In genomic region chr5:144820285-144820684, GRCh38 we compare ENCODE assay signal across 23 cellular contexts.
"Had no signal": no experiment of that assay in that cellular context is flagged by ENCODE, and none has a peak within 500 bp of the region (broad histone marks: within the 10 kb centered on the region; RNA-seq: fewer than 3 reads in every experiment).

No MANE protein-coding gene starts in this region.

- H3K4me1 ChIP-seq: esophagus muscularis mucosa, foreskin keratinocyte, gastroesophageal sphincter, heart right ventricle, left lung, lower lobe of right lung had no signal

- H3K9me3 ChIP-seq: gastroesophageal sphincter, lower lobe of right lung had no signal

- DNase-seq: cerebellar nuclear complex; dermis blood vessel endothelial cell; dorsolateral prefrontal cortex; effector CD4-positive, alpha-beta T cell; effector memory CD4-positive, alpha-beta T cell; foreskin keratinocyte; glutamatergic neuron; head of caudate nucleus; heart right ventricle; hypothalamus; immature natural killer cell; islet precursor cell; kidney; kidney glomerular epithelial cell; left lung; left ventricle myocardium superior; lower lobe of right lung; mesenchymal stem cell had no signal

- ATAC-seq: foreskin keratinocyte, gastroesophageal sphincter, heart right ventricle, left lung, left ventricle myocardium superior, lower lobe of right lung had no signal

- H3K27ac ChIP-seq: coronary artery, dorsolateral prefrontal cortex, esophagus muscularis mucosa, foreskin keratinocyte, gastroesophageal sphincter, heart right ventricle, left lung, lower lobe of right lung had no signal

- FAIRE-seq: endothelial cell of umbilical vein, frontal cortex, kidney had no signal

- H3K36me3 ChIP-seq: esophagus muscularis mucosa, gastroesophageal sphincter, heart right ventricle, left lung, lower lobe of right lung had no signal

- H3K4me3 ChIP-seq: coronary artery, dorsolateral prefrontal cortex, esophagus muscularis mucosa, gastroesophageal sphincter, heart right ventricle, left lung, lower lobe of right lung had no signal

- H3K27me3 ChIP-seq: dorsolateral prefrontal cortex, esophagus muscularis mucosa, foreskin keratinocyte, gastroesophageal sphincter, heart right ventricle, left lung had no signal
